18 cellular contexts compared by ENCODE assay signal in genomic region chr12:25272937-25273526, GRCh38. TPM values are rescaled to one million over a fixed set of nuclear protein-coding genes. Genes with fewer than 3 reads are reported as not detected.
DNase-seq lines count a peak whose midpoint lies in the region; ATAC-seq and TF ChIP-seq lines count a peak whose summit lies in the region.
"Had no signal": no experiment of that assay in that cellular context is flagged by ENCODE, and none has a peak within 500 bp of the region (broad histone marks: within the 10 kb centered on the region; RNA-seq: fewer than 3 reads in every experiment).

No MANE protein-coding gene starts in this region.

- H3K27ac ChIP-seq in SK-N-SH (ENCODE audit: low read depth in 2 of 2, low read length in 1 of 2) = no peak overlapping the region
- no peak overlapping the region for H3K27ac ChIP-seq in mammary epithelial cell (ENCODE audit: insufficient read depth, low read depth, low read length)
- H3K27ac ChIP-seq: 22Rv1; BLaER1 treated with 17β-estradiol and CSF1 and Interleukin-3, amounts not matched to agents 10 nM and 100 nM; HL-60; KMS-11 had no signal

- H2AFZ ChIP-seq in SK-N-SH (ENCODE audit: low read depth) = no peak overlapping the region
- no peak overlapping the region for H2AFZ ChIP-seq in mammary epithelial cell (ENCODE audit: low read depth, low read length)

- H3K9ac ChIP-seq in SK-N-SH = no peak overlapping the region
- H3K9ac ChIP-seq in mammary epithelial cell (ENCODE audit: insufficient read depth, low read length) = no peak overlapping the region
- H3K9ac ChIP-seq: BLaER1 treated with 17β-estradiol and CSF1 and Interleukin-3, amounts not matched to agents 10 nM and 100 nM; KMS-11 had no signal

- no TSS peak for BruUV-seq in mammary epithelial cell (replicated peaks; lab: Mats Ljungman, UMichigan)

- H3K4me3 ChIP-seq in SK-N-SH (ENCODE audit: low read depth in 2 of 2, low read length in 1 of 2) (no peak overlapping the region), mammary epithelial cell (replicated peaks in 1 of 3; ENCODE audit: insufficient read depth in 1 of 3, low read depth in 2 of 3, low read length in 3 of 3) (no peak overlapping the region)
- H3K4me3 ChIP-seq: BLaER1 treated with 17β-estradiol and CSF1 and Interleukin-3, amounts not matched to agents 10 nM and 100 nM had no signal

- H3K4me1 ChIP-seq in SK-N-SH (ENCODE audit: control insufficient read depth in 1 of 2, insufficient read depth in 2 of 2, low read depth in 1 of 2, low read length in 1 of 2) (peaks cover 0 to 4% of the 10 kb centered on the region in 2 experiments; a peak in 2 of 4 replicates), mammary epithelial cell (ENCODE audit: insufficient read depth, low read length) (peaks cover 6% of the 10 kb centered on the region)

- H3K9me3 ChIP-seq in SK-N-SH (no peaks in the 10 kb centered on the region), mammary epithelial cell (replicated peaks; ENCODE audit: insufficient read depth, low read length) (no peaks in the 10 kb centered on the region)
- H3K9me3 ChIP-seq: BLaER1 treated with 17β-estradiol and CSF1 and Interleukin-3, amounts not matched to agents 10 nM and 100 nM had no signal

- peaks cover 4% of the 10 kb centered on the region for H3K9me3 Mint-ChIP-seq in activated T-helper 17 cell treated with anti-CD3 and anti-CD28 coated beads, Interleukin-2, amount 50 U/mL, for 72 hours
- no peaks in the 10 kb centered on the region for H3K9me3 Mint-ChIP-seq in stimulated activated naive CD8-positive, alpha-beta T cell treated with anti-CD3 and anti-CD28 coated beads, Interleukin-15, amount 100 ng/mL, for 72 hours
- H3K9me3 Mint-ChIP-seq: CD8-positive, alpha-beta T cell had no signal

- 46% methylated on average over 3 of the region's 3 CpGs for WGBS in SK-N-SH (ENCODE audit: low lambda C conversion rate)
- 53% methylated on average over 3 of the region's 3 CpGs for WGBS in mammary epithelial cell (ENCODE audit: low coverage, missing lambda C conversion rate)

- intact Hi-C loops in mammary epithelial cell (cut with micrococcal nuclease) = no loop called here
- intact Hi-C loops in Right ventricle myocardium inferior (cut with DNase I) = no loop called here

- H3K36me3 ChIP-seq in SK-N-SH (replicated peaks in 1 of 2; ENCODE audit: control insufficient read depth in 1 of 2, insufficient read depth in 2 of 2, low read length in 1 of 2) (no peaks in the 10 kb centered on the region), mammary epithelial cell (ENCODE audit: insufficient read depth, low read length) (no peaks in the 10 kb centered on the region)
- H3K36me3 ChIP-seq: BLaER1 treated with 17β-estradiol and CSF1 and Interleukin-3, amounts not matched to agents 10 nM and 100 nM had no signal

- CTCF ChIA-PET in SK-N-SH (lab: Yijun Ruan, JAX) = interaction anchor here (1.1 kb wide), 1 partner anchor 21 kb away, joined by 6 read pairs; no protein-coding TSS in a partner anchor
- CTCF ChIA-PET in mammary epithelial cell (lab: Charles Lee; ENCODE audit: low non-redundant PET) = no interaction called here

- H3K27ac Mint-ChIP-seq in activated T-helper 17 cell treated with anti-CD3 and anti-CD28 coated beads, Interleukin-2, amount 50 U/mL, for 72 hours = no peak overlapping the region
- H3K27ac Mint-ChIP-seq in stimulated activated naive CD8-positive, alpha-beta T cell treated with anti-CD3 and anti-CD28 coated beads, Interleukin-15, amount 100 ng/mL, for 72 hours = no peak overlapping the region
- H3K27ac Mint-ChIP-seq: CD8-positive, alpha-beta T cell had no signal

- dilution Hi-C loops in mammary epithelial cell (cut with HindIII; ENCODE audit: low sequenced_read_pairs) = no loop called here

- H3K4me1 Mint-ChIP-seq in activated T-helper 17 cell treated with anti-CD3 and anti-CD28 coated beads, Interleukin-2, amount 50 U/mL, for 72 hours = peaks cover 10% of the 10 kb centered on the region
- peaks cover 23% of the 10 kb centered on the region for H3K4me1 Mint-ChIP-seq in stimulated activated naive CD8-positive, alpha-beta T cell treated with anti-CD3 and anti-CD28 coated beads, Interleukin-15, amount 100 ng/mL, for 72 hours

- H3K79me2 ChIP-seq in SK-N-SH (ENCODE audit: insufficient read depth) = no peaks in the 10 kb centered on the region
- no peaks in the 10 kb centered on the region for H3K79me2 ChIP-seq in mammary epithelial cell (ENCODE audit: insufficient read depth, low read length)

- H3K4me2 ChIP-seq in SK-N-SH (no peak overlapping the region), mammary epithelial cell (ENCODE audit: insufficient read depth, low read depth, low read length) (no peak overlapping the region)
- H3K4me2 ChIP-seq: BLaER1 treated with 17β-estradiol and CSF1 and Interleukin-3, amounts not matched to agents 10 nM and 100 nM; KMS-11 had no signal

- TF ChIP-seq CTCF in SK-N-SH (IDR thresholded peaks at IDR 0.05) (no peak), mammary epithelial cell (conservative IDR thresholded peaks at IDR 0.05 in 1 of 2, IDR thresholded peaks at IDR 0.05 in 1 of 2; ENCODE audit: extremely low read depth in 1 of 2, insufficient read depth in 1 of 2, low read depth in 1 of 2, low read length in 2 of 2) (no peak)

- POLR2A ChIA-PET in SK-N-SH (lab: Yijun Ruan, JAX) = no interaction called here

- no peak for ATAC-seq in SK-N-SH treated with all-trans-retinoic acid at 6 μM for 48 hours
- ATAC-seq in activated T-helper 17 cell treated with anti-CD3 and anti-CD28 coated beads, Interleukin-2, amount 50 U/mL, for 72 hours (replicated peaks) = peak; percentile 43
- no peak for ATAC-seq in GM19023 (IDR thresholded peaks at IDR 0.05; ENCODE audit: unreplicated experiment)
- no peak for ATAC-seq in stimulated activated naive CD8-positive, alpha-beta T cell treated with anti-CD3 and anti-CD28 coated beads, Interleukin-15, amount 100 ng/mL, for 72 hours
- ATAC-seq in Right ventricle myocardium inferior = no peak
- ATAC-seq: CD8-positive, alpha-beta T cell had no signal

- no peaks in the 10 kb centered on the region for H4K20me1 ChIP-seq in SK-N-SH (ENCODE audit: insufficient read depth)
- no peaks in the 10 kb centered on the region for H4K20me1 ChIP-seq in mammary epithelial cell (ENCODE audit: insufficient read depth, low read length)
- H4K20me1 ChIP-seq: BLaER1 treated with 17β-estradiol and CSF1 and Interleukin-3, amounts not matched to agents 10 nM and 100 nM had no signal

- in situ Hi-C loops in mammary epithelial cell (cut with MboI; ENCODE audit: low sequenced_read_pairs in 2 of 2) = no loop called here

- no peaks in the 10 kb centered on the region for H3K27me3 ChIP-seq in SK-N-SH (ENCODE audit: insufficient read depth)
- H3K27me3 ChIP-seq in mammary epithelial cell (ENCODE audit: insufficient read depth, low read length) = no peaks in the 10 kb centered on the region
- H3K27me3 ChIP-seq: BLaER1 treated with 17β-estradiol and CSF1 and Interleukin-3, amounts not matched to agents 10 nM and 100 nM had no signal

- DNase-seq in SK-N-SH = peak; percentile 6
- DNase-seq in islet precursor cell = peak; percentile 65
- DNase-seq in mammary epithelial cell = no peak
- DNase-seq in stimulated activated naive CD8-positive, alpha-beta T cell treated with anti-CD3 and anti-CD28 coated beads, Interleukin-15, amount 100 ng/mL, for 72 hours = no peak
- DNase-seq in Right ventricle myocardium inferior (ENCODE audit: missing footprints) = no peak
- DNase-seq: CD8-positive, alpha-beta T cell; NCI-H1105; NCI-H2029 treated with DMSO at 0.1 percent for 48 hours; NCI-H226; NCI-H510A treated with DMSO at 0.1 percent for 48 hours; NCI-H748 treated with DMSO at 0.1 percent for 48 hours had no signal

- no peak for TF ChIP-seq EP300 in SK-N-SH (IDR thresholded peaks at IDR 0.05; ENCODE audit: borderline replicate concordance in 1 of 2, low read depth in 1 of 2, low read length in 1 of 2)

- no peak overlapping the region for H3K4me3 Mint-ChIP-seq in activated T-helper 17 cell treated with anti-CD3 and anti-CD28 coated beads, Interleukin-2, amount 50 U/mL, for 72 hours
- no peak overlapping the region for H3K4me3 Mint-ChIP-seq in stimulated activated naive CD8-positive, alpha-beta T cell treated with anti-CD3 and anti-CD28 coated beads, Interleukin-15, amount 100 ng/mL, for 72 hours
- H3K4me3 Mint-ChIP-seq: CD8-positive, alpha-beta T cell had no signal

- no peak for TF ChIP-seq RAD21 in SK-N-SH (IDR thresholded peaks at IDR 0.05; ENCODE audit: low read length)

- peaks cover 3% of the 10 kb centered on the region for H3K27me3 Mint-ChIP-seq in activated T-helper 17 cell treated with anti-CD3 and anti-CD28 coated beads, Interleukin-2, amount 50 U/mL, for 72 hours
- H3K27me3 Mint-ChIP-seq in stimulated activated naive CD8-positive, alpha-beta T cell treated with anti-CD3 and anti-CD28 coated beads, Interleukin-15, amount 100 ng/mL, for 72 hours = no peaks in the 10 kb centered on the region

- no peaks in the 10 kb centered on the region for H3K9me2 ChIP-seq in SK-N-SH

- peaks cover 5% of the 10 kb centered on the region for H3F3A ChIP-seq in SK-N-SH (replicated peaks; ENCODE audit: insufficient read depth)

- H3K36me3 Mint-ChIP-seq in activated T-helper 17 cell treated with anti-CD3 and anti-CD28 coated beads, Interleukin-2, amount 50 U/mL, for 72 hours (ENCODE audit: low read depth) = peaks cover 6% of the 10 kb centered on the region
- H3K36me3 Mint-ChIP-seq: CD8-positive, alpha-beta T cell had no signal

TF ChIP-seq in SK-N-SH, 30 proteins besides CTCF, POLR2A, EP300 and RAD21 (continues in another document):
- TF ChIP-seq CHD2 (IDR thresholded peaks at IDR 0.05; ENCODE audit: low read length, partially characterized antibody) (no peak), TAF1 (IDR thresholded peaks at IDR 0.05; ENCODE audit: borderline replicate concordance, low read depth, low read length) (no peak), MAX (IDR thresholded peaks at IDR 0.05; ENCODE audit: low read depth) (no peak), ELF1 (IDR thresholded peaks at IDR 0.05) (no peak)

TF ChIP-seq in SK-N-SH treated with all-trans-retinoic acid at 6 μM for 48 hours, 23 proteins besides CTCF, POLR2A, EP300 and RAD21 (continues in another document):
- TF ChIP-seq ZFP30 (CRISPR knock-in tag; IDR thresholded peaks at IDR 0.05) = no peak
- TF ChIP-seq ARNTL (CRISPR knock-in tag; IDR thresholded peaks at IDR 0.05; ENCODE audit: borderline replicate concordance, low read depth) = no peak

RNA-seq across cellular contexts. Expression of gene KRAS, which starts 22.3 kb away (rescaled TPM):
- polyA plus RNA-seq in SK-N-SH (2012; rRNA removed) (8.0 and 9.4 TPM in 2 replicates), mammary epithelial cell (10.0 TPM)
- polyA plus RNA-seq in SK-N-SH (2012; cell fraction: cytosol; rRNA removed) = 12.2 and 15.0 TPM in 2 replicates
- 3.7 and 6.8 TPM in 2 replicates for polyA plus RNA-seq in SK-N-SH (2012; cell fraction: nucleus; rRNA removed)
- total RNA-seq in activated T-helper 17 cell treated with anti-CD3 and anti-CD28 coated beads, Interleukin-2, amount 50 U/mL, for 72 hours = 10 to 100 TPM; 11.7 to 14.6 TPM
- total RNA-seq in mammary epithelial cell (10 to 100 TPM; 23.5 to 23.9 TPM), Right ventricle myocardium inferior (12.7 TPM)
- polyA minus RNA-seq in mammary epithelial cell = 8.0 TPM

Comparison
In these comparisons a context has a peak if more than half of its experiments do, and no peak if none do; other contexts are left out.
1. DNase-seq: peak in SK-N-SH (single experiment) and islet precursor cell (single experiment); none in mammary epithelial cell (single experiment), stimulated activated naive CD8-positive, alpha-beta T cell treated with anti-CD3 and anti-CD28 coated beads, Interleukin-15, amount 100 ng/mL, for 72 hours (0 of 2) and Right ventricle myocardium inferior (single experiment).